In genomic region chr21:37557261-37557950, GRCh38 we compare ENCODE assay signal across 9 cellular contexts.
A peak's percentile ranks its signal among the peaks of the same experiment; 100 is the strongest.
DNase-seq lines count a peak whose midpoint lies in the region; ATAC-seq and TF ChIP-seq lines count a peak whose summit lies in the region.
"Had no signal": no experiment of that assay in that cellular context is flagged by ENCODE, and none has a peak within 500 bp of the region (broad histone marks: within the 10 kb centered on the region; RNA-seq: fewer than 3 reads in every experiment).

No MANE protein-coding gene starts in this region.

- TF ChIP-seq CTCF in psoas muscle (IDR thresholded peaks at IDR 0.05): no peak
- TF ChIP-seq CTCF in tibial artery (IDR thresholded peaks at IDR 0.05): no peak

- ATAC-seq in GM19043 (IDR thresholded peaks at IDR 0.05; ENCODE audit: low read depth, unreplicated experiment): peak; percentile 98
- peak; percentile 95 for ATAC-seq in HG02610 (IDR thresholded peaks at IDR 0.05; ENCODE audit: unreplicated experiment)
- no peak for ATAC-seq in psoas muscle
- ATAC-seq: upper lobe of right lung had no signal

- no peaks in the 10 kb centered on the region for H3K36me3 ChIP-seq in psoas muscle (ENCODE audit: insufficient read depth in 1 of 2, low read depth in 1 of 2)
- no peaks in the 10 kb centered on the region for H3K36me3 ChIP-seq in tibial artery
- H3K36me3 ChIP-seq: upper lobe of right lung had no signal

- H3K27ac ChIP-seq in psoas muscle (peak overlapping the region; percentile 89), caudate nucleus (ENCODE audit: low read depth, low read length) (no peak overlapping the region), tibial artery (no peak overlapping the region)
- H3K27ac ChIP-seq: upper lobe of right lung had no signal

- intact Hi-C loops in psoas muscle (cut with DNase I): loop anchor here in 1 of 2 donors (10.0 kb wide), 1 partner anchor 193 kb away; the partner anchor contains the start of gene DYRK1A
- intact Hi-C loops in tibial artery (cut with DNase I; ENCODE audit: low total_unique reads): no loop called here

- DNase-seq in HK-2 (ENCODE audit: unreplicated experiment) (peak; percentile 46), psoas muscle (no peak), caudate nucleus (lab: John Stamatoyannopoulos, UW) (no peak), T-helper 1 cell (no peak), tibial artery (no peak), DMS53 treated with DMSO at 0.1 percent for 48 hours (lab: John Stamatoyannopoulos, UW; ENCODE audit: unreplicated experiment) (no peak)
- DNase-seq: upper lobe of right lung had no signal

- H3K4me1 ChIP-seq in psoas muscle (peaks cover 31% of the 10 kb centered on the region), tibial artery (no peaks in the 10 kb centered on the region)
- H3K4me1 ChIP-seq: upper lobe of right lung had no signal

- H3K27me3 ChIP-seq in psoas muscle (ENCODE audit: insufficient read depth in 3 of 3, low read length in 2 of 3) (no peaks in the 10 kb centered on the region), tibial artery (no peaks in the 10 kb centered on the region)
- H3K27me3 ChIP-seq: upper lobe of right lung had no signal

- whole genome bisulfite sequencing in psoas muscle, 3 donors: 64 to 78% (median 73%) methylated on average over 8 of the region's 8 CpGs

- no peaks in the 10 kb centered on the region for H3K9me3 ChIP-seq in psoas muscle
- no peaks in the 10 kb centered on the region for H3K9me3 ChIP-seq in tibial artery
- H3K9me3 ChIP-seq: upper lobe of right lung had no signal

- no peak overlapping the region for H3K4me3 ChIP-seq in psoas muscle
- no peak overlapping the region for H3K4me3 ChIP-seq in tibial artery
- H3K4me3 ChIP-seq: upper lobe of right lung had no signal

Comparison
In these comparisons a context has a peak if more than half of its experiments do, and no peak if none do; other contexts are left out.
1. ATAC-seq: peak in GM19043 (single experiment) and HG02610 (single experiment); none in psoas muscle (0 of 4).